In the genomic region with DNA sequence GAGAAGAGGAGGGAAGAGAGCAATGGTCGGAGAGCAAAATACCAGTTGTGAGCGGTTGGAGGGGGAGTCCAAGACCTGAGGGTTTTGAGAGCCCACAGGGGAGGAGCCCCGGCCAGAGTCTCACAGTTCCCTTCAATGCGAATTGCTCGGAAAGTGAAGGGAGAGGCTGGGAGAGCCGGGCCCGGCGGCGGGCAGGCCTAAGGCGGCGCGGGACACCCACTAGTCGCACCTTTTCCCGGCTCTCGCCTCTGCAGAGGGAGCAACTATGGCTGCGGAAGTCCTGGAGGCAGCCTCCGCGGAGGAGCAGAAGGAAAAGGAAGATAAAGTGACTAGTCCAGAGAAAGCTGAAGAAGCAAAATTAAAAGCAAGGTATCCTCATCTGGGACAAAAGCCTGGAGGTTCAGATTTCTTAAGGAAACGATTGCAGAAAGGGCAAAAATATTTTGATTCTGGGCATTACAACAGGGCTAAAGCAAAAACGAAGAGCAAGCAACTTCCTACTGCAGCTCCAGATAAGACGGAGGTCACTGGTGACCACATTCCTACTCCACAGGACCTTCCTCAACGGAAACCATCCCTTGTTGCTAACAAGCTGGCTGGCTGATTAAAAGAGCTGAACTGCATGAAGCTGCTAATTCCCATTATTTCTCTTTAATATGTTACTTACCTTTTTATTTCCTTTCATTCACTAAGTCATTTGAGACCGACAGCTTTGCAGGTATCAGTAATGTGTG, we compare ENCODE assay signal across 30 cellular contexts. TPM values are rescaled to one million over a fixed set of nuclear protein-coding genes. Genes with fewer than 3 reads are reported as not detected.
"Had no signal": no experiment of that assay in that cellular context is flagged by ENCODE, and none has a peak within 500 bp of the region (broad histone marks: within the 10 kb centered on the region; RNA-seq: fewer than 3 reads in every experiment).

No MANE protein-coding gene starts in this region.

- H3K27ac ChIP-seq: esophagus muscularis mucosa, foreskin keratinocyte, left lung, thoracic aorta had no signal

- H3K36me3 ChIP-seq: esophagus muscularis mucosa, heart right ventricle, left lung, thoracic aorta had no signal

- H3K4me1 ChIP-seq: esophagus muscularis mucosa, foreskin keratinocyte, heart right ventricle, left lung had no signal

- FAIRE-seq: astrocyte, urothelium cell line had no signal

- DNase-seq: activated B cell treated with CpG ODN at 0.5 μM for 24 hours; activated CD4-positive, alpha-beta T cell treated with anti-CD3 and anti-CD28 coated beads, Interleukin-2, amount 50 U/mL, for 1 hour; activated CD8-positive, alpha-beta T cell treated with anti-CD3 and anti-CD28 coated beads for 36 hours; activated gamma-delta T cell treated with Interleukin-2 at 50 U/mL for 16 hours; activated naive CD4-positive, alpha-beta T cell treated with anti-CD3 and anti-CD28 coated beads, Interleukin-2, amount 50 U/mL, for 16 hours; activated T-cell treated with anti-CD3 and anti-CD28 coated beads, Interleukin-2, amount 50 U/mL, for 4 hours; amniotic stem cell; central memory CD4-positive, alpha-beta T cell; endodermal cell; foreskin keratinocyte; heart right ventricle; left lung; mucosa of descending colon; posterior cingulate gyrus; right cardiac atrium; stimulated activated CD4-positive, alpha-beta T cell treated with anti-CD3 and anti-CD28 coated beads, Interleukin-12 subunit alpha, Interleukin-12 subunit beta, amount 100 ng/mL, for 4 hours; stimulated activated CD4-positive, alpha-beta T cell treated with anti-CD3 and anti-CD28 coated beads, Interleukin-4, amount 100 ng/mL, for 1 hour; stimulated activated naive CD8-positive, alpha-beta T cell treated with anti-CD3 and anti-CD28 coated beads, Interleukin-15, Interleukin-2, amounts not matched to agents 100 U/mL and 50 U/mL, for 24 hours; T-helper 1 cell; trophoblast cell had no signal

- H3K9me3 ChIP-seq: esophagus muscularis mucosa, heart right ventricle, left lung, mucosa of descending colon, thoracic aorta had no signal

- H3K4me3 ChIP-seq: esophagus muscularis mucosa, left lung, lung, mucosa of descending colon, thoracic aorta had no signal

- H3K27me3 ChIP-seq: esophagus muscularis mucosa, foreskin keratinocyte, left lung had no signal

- ATAC-seq: activated CD8-positive, alpha-beta T cell treated with anti-CD3 and anti-CD28 coated beads for 36 hours; activated T-cell treated with anti-CD3 and anti-CD28 coated beads, Interleukin-2, amount 50 U/mL, for 4 hours; activated T-helper 17 cell treated with anti-CD3 and anti-CD28 coated beads, Interleukin-2, amount 50 U/mL, for 72 hours; foreskin keratinocyte; left lung; mucosa of descending colon; natural killer cell treated with Interleukin-12 subunit alpha and Interleukin-12 subunit beta and Interleukin-15 and Interleukin-18, amount 100 ng/mL, for 72 hours; right cardiac atrium; stimulated activated naive CD8-positive, alpha-beta T cell treated with anti-CD3 and anti-CD28 coated beads, Interleukin-15, Interleukin-2, amounts not matched to agents 100 U/mL and 50 U/mL, for 24 hours had no signal

RNA-seq across cellular contexts. Expression of a gene that starts 6.5 kb away (rescaled TPM):
- total RNA-seq: activated B cell treated with CpG ODN at 0.5 μM for 24 hours; activated CD8-positive, alpha-beta T cell treated with anti-CD3 and anti-CD28 coated beads for 36 hours; activated T-cell treated with anti-CD3 and anti-CD28 coated beads, Interleukin-2, amount 50 U/mL, for 4 hours; activated T-helper 17 cell treated with anti-CD3 and anti-CD28 coated beads, Interleukin-2, amount 50 U/mL, for 72 hours; astrocyte; endodermal cell; foreskin keratinocyte; kidney epithelial cell; myocyte; natural killer cell treated with Interleukin-12 subunit alpha and Interleukin-12 subunit beta and Interleukin-15 and Interleukin-18, amount 100 ng/mL, for 72 hours; osteoblast; thoracic aorta had no signal
- polyA plus RNA-seq: foreskin keratinocyte had no signal

RNA-seq across cellular contexts. Expression of a gene that starts 57.9 kb away (rescaled TPM):
- total RNA-seq: activated CD8-positive, alpha-beta T cell treated with anti-CD3 and anti-CD28 coated beads for 36 hours; astrocyte; endodermal cell; kidney epithelial cell; myocyte; natural killer cell treated with Interleukin-12 subunit alpha and Interleukin-12 subunit beta and Interleukin-15 and Interleukin-18, amount 100 ng/mL, for 72 hours; osteoblast had no signal
